In the genomic region with DNA sequence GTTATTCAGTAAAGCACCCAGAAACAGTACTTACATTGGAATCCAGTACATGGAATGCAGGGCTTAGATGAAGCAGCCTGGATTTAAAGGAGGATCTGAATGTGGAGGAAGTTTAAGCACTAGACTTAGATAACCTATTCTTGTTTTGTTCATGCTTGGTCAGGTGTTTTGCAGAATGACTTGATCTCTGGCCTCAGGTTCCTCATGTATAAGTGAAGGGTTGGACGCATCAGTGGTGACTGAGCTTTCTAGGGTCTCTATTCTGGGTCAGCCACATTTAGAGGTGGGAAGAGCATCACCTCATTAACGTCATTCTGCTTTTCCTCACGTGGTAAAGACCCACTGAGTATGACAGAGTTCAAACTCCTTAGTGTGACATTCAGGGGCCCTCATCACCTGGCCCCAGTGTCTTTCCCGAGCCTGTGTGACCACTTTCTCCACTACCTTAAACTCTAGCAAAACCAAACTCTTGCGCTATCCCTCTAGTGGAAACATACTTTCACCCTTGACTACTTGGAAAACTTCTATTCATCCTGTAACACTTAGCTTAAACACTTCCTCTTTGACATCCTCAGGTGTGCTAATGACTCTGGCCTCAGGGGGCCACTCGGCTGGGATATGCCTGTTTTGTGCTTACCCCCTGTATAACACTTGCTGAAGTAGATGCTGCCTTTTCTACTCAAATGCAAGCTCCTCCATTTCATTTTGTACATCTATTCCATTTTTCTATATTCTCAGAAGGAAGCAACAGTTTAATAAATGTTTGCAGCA, we compare ENCODE assay signal across 2 cellular contexts.
TF ChIP-seq lines count a peak whose summit lies in the region.

No MANE protein-coding gene starts in this region.

TF ChIP-seq in H1, 55 proteins besides CTCF, POLR2A, EP300 and RAD21:
- TF ChIP-seq ATF2 (IDR thresholded peaks at IDR 0.05; ENCODE audit: low read length) (no peak), HDAC2 (IDR thresholded peaks at IDR 0.05; ENCODE audit: borderline replicate concordance in 1 of 2, low read depth in 2 of 2, low read length in 2 of 2) (no peak), SIRT6 (IDR thresholded peaks at IDR 0.05; ENCODE audit: low read length) (no peak), NANOG (IDR thresholded peaks at IDR 0.05; ENCODE audit: insufficient read depth, low read depth, low read length, poor library complexity, severe bottlenecking) (peak; percentile 79), YY1 (IDR thresholded peaks at IDR 0.05; ENCODE audit: low read depth, low read length) (no peak), TEAD4 (IDR thresholded peaks at IDR 0.05; ENCODE audit: low read depth, low read length) (0 out of 2 replicates have a peak, but pooled peaks have one; percentile 14), SRF (IDR thresholded peaks at IDR 0.05; ENCODE audit: low read depth, low read length) (no peak), EZH2 (IDR thresholded peaks at IDR 0.05; ENCODE audit: low read depth, low read length, severe bottlenecking) (no peak)
- TF ChIP-seq, protein P1, sequence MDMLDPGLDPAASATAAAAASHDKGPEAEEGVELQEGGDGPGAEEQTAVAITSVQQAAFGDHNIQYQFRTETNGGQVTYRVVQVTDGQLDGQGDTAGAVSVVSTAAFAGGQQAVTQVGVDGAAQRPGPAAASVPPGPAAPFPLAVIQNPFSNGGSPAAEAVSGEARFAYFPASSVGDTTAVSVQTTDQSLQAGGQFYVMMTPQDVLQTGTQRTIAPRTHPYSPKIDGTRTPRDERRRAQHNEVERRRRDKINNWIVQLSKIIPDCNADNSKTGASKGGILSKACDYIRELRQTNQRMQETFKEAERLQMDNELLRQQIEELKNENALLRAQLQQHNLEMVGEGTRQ (IDR thresholded peaks at IDR 0.05; ENCODE audit: low read length): no peak

TF ChIP-seq in HEK293T, 16 proteins besides CTCF, POLR2A, EP300 and RAD21:
- no peak for TF ChIP-seq FOXK2 (IDR thresholded peaks at IDR 0.05)
- no peak for TF ChIP-seq FOXA1 (IDR thresholded peaks at IDR 0.05)
- TF ChIP-seq, protein P2, sequence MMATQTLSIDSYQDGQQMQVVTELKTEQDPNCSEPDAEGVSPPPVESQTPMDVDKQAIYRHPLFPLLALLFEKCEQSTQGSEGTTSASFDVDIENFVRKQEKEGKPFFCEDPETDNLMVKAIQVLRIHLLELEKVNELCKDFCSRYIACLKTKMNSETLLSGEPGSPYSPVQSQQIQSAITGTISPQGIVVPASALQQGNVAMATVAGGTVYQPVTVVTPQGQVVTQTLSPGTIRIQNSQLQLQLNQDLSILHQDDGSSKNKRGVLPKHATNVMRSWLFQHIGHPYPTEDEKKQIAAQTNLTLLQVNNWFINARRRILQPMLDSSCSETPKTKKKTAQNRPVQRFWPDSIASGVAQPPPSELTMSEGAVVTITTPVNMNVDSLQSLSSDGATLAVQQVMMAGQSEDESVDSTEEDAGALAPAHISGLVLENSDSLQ (IDR thresholded peaks at IDR 0.05): no peak
- no peak for TF ChIP-seq ARNT (IDR thresholded peaks at IDR 0.05)
